In genomic region chr10:72954230-72954595, GRCh38 we compare ENCODE assay signal across 1 cellular context.
TF ChIP-seq lines count a peak whose summit lies in the region.

No MANE protein-coding gene starts in this region.

TF ChIP-seq in HepG2, 621 proteins besides CTCF, POLR2A, EP300 and RAD21 (continued from another document):
- TF ChIP-seq ZGPAT (CRISPR knock-in tag; IDR thresholded peaks at IDR 0.05) (0 out of 2 replicates have a peak, but pooled peaks have one; percentile 14), MZF1 (CRISPR knock-in tag; IDR thresholded peaks at IDR 0.05; ENCODE audit: borderline replicate concordance) (no peak), ZNF430 (CRISPR knock-in tag; IDR thresholded peaks at IDR 0.05) (0 out of 2 replicates have a peak, but pooled peaks have one; percentile 20), TGIF2 (CRISPR knock-in tag; IDR thresholded peaks at IDR 0.05) (no peak), ZNF432 (CRISPR knock-in tag; IDR thresholded peaks at IDR 0.05; ENCODE audit: borderline replicate concordance) (no peak), ASH2L (IDR thresholded peaks at IDR 0.05; ENCODE audit: insufficient read length, low read depth, low read length) (peak; percentile 26), BATF2 (CRISPR knock-in tag; IDR thresholded peaks at IDR 0.05) (no peak), ZNF235 (CRISPR knock-in tag; IDR thresholded peaks at IDR 0.05; ENCODE audit: borderline replicate concordance) (peak; percentile 41; the same call in 1 of the 2 replicates), KDM5A (IDR thresholded peaks at IDR 0.05; ENCODE audit: borderline replicate concordance, low read length) (0 out of 2 replicates have a peak, but pooled peaks have one; percentile 14), ZNF558 (CRISPR knock-in tag; IDR thresholded peaks at IDR 0.05; ENCODE audit: borderline replicate concordance) (0 out of 2 replicates have a peak, but pooled peaks have one; percentile 6)
TF ChIP-seq in HepG2: peak in this region for 6.
